In the genomic region with DNA sequence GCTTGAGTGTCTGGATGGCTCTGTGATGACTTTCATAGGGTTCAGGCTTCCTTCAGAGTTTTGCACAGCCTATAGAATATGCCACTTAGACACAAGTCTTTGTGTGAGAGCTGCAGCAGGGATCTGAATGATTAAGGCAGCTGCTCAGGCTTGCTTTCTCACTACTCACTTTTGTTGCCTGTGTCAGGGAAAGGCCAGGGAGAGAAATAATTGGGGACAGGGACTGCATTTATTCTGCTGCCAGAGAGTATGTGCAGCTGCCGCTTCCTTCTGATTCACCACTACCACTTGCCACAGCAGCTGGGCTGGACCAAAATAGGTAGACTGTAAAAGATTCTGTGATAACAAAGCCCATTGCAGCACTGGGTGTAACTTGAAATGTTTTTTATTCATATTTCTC, we compare ENCODE assay signal across 1 cellular context.
TF ChIP-seq lines count a peak whose summit lies in the region.

No MANE protein-coding gene starts in this region.

TF ChIP-seq in H1, 55 proteins besides CTCF, POLR2A, EP300 and RAD21 (continued from another document):
- TF ChIP-seq SP4 (IDR thresholded peaks at IDR 0.05; ENCODE audit: low read length) = no peak
- TF ChIP-seq SIRT6 (IDR thresholded peaks at IDR 0.05; ENCODE audit: low read length) = no peak
- TF ChIP-seq TAF7 (optimal IDR thresholded peaks at IDR 0.05; ENCODE audit: borderline replicate concordance, low read depth, low read length) = no peak
- no peak for TF ChIP-seq JUND (IDR thresholded peaks at IDR 0.05; ENCODE audit: low read length)
- TF ChIP-seq SAP30 (IDR thresholded peaks at IDR 0.05; ENCODE audit: insufficient read depth, insufficient replicate concordance, low read length) = no peak
- no peak for TF ChIP-seq HDAC6 (IDR thresholded peaks at IDR 0.05; ENCODE audit: low read depth, low read length)
- no peak for TF ChIP-seq GTF2F1 (IDR thresholded peaks at IDR 0.05; ENCODE audit: borderline replicate concordance, low read depth, low read length)
- TF ChIP-seq CBX8 (IDR thresholded peaks at IDR 0.05; ENCODE audit: borderline replicate concordance, low read depth, low read length) = no peak
- no peak for TF ChIP-seq SIX5 (IDR thresholded peaks at IDR 0.05; ENCODE audit: low read depth, low read length)
- TF ChIP-seq, protein P1, sequence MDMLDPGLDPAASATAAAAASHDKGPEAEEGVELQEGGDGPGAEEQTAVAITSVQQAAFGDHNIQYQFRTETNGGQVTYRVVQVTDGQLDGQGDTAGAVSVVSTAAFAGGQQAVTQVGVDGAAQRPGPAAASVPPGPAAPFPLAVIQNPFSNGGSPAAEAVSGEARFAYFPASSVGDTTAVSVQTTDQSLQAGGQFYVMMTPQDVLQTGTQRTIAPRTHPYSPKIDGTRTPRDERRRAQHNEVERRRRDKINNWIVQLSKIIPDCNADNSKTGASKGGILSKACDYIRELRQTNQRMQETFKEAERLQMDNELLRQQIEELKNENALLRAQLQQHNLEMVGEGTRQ (IDR thresholded peaks at IDR 0.05; ENCODE audit: low read length) = no peak
- TF ChIP-seq EZH2 (IDR thresholded peaks at IDR 0.05; ENCODE audit: low read depth, low read length, severe bottlenecking) = no peak
- no peak for TF ChIP-seq KDM1A (IDR thresholded peaks at IDR 0.05; ENCODE audit: borderline replicate concordance, low read length)
- TF ChIP-seq NANOG (IDR thresholded peaks at IDR 0.05; ENCODE audit: insufficient read depth, low read depth, low read length, poor library complexity, severe bottlenecking) = no peak
- no peak for TF ChIP-seq RFX5 (IDR thresholded peaks at IDR 0.05; ENCODE audit: borderline replicate concordance, low read depth, low read length)
- TF ChIP-seq, protein P2, sequence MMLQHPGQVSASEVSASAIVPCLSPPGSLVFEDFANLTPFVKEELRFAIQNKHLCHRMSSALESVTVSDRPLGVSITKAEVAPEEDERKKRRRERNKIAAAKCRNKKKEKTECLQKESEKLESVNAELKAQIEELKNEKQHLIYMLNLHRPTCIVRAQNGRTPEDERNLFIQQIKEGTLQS (IDR thresholded peaks at IDR 0.05; ENCODE audit: insufficient read depth, low read depth, low read length) = no peak
- TF ChIP-seq KDM5A (IDR thresholded peaks at IDR 0.05; ENCODE audit: low read length) = no peak
- TF ChIP-seq KDM4A (IDR thresholded peaks at IDR 0.05; ENCODE audit: low read depth, low read length, severe bottlenecking) = no peak
- TF ChIP-seq SRF (IDR thresholded peaks at IDR 0.05; ENCODE audit: low read depth, low read length) = no peak
